11 cellular contexts compared by ENCODE assay signal in the genomic region with DNA sequence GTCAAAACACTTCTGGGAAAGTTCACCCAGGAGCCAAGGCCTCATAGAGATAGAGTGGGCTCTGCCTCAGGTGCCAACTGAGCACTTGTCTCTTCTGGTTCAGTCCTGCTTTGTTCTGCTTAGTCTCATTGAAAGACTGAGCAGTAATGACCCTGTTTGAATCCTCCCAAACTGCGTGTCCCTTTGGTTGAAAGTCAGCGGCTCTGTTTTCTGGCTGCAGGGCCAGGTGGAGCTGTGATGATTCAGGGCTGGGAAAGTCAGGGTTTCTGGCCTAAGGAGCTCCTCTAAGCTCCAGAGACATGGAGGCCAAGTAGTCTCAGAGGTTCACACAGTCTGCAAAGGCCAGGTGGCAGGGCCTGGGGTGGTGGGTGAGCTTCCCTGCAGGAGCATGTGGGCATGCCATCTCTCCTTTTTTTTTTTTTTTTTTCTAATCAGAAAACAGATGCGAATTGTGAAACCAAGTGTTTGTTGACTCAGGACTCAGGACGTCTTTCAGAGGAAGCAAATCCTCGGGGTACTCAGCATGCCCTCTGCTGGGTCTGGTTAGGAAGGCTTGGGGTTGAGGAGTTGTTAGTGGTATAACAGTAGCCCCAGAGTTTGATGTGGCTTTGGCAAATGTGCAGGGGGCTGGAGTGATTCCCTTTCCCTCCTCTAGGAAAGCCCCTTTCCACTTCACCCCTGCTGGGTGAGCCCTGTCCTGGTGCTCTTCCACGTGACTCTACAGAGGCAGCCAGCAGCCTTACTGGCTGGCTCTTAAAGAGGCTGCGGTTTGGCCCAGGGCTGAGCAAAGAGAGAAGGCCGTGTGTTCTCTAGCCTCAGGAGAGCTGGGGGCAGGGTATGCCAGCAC. TPM values are rescaled to one million over a fixed set of nuclear protein-coding genes. Genes with fewer than 3 reads are reported as not detected.
DNase-seq lines count a peak whose midpoint lies in the region; TF ChIP-seq lines count a peak whose summit lies in the region.
"Had no signal": no experiment of that assay in that cellular context is flagged by ENCODE, and none has a peak within 500 bp of the region (broad histone marks: within the 10 kb centered on the region; RNA-seq: fewer than 3 reads in every experiment).

No MANE protein-coding gene starts in this region.

- TF ChIP-seq POLR2A in esophagus squamous epithelium (IDR thresholded peaks at IDR 0.05) = no peak

- no peaks in the 10 kb centered on the region for H3K79me2 ChIP-seq in osteoblast (ENCODE audit: insufficient read depth, low read length)

- H3K4me1 ChIP-seq in esophagus squamous epithelium (peaks cover 24 to 70% (median 45%) of the 10 kb centered on the region in 3 donors), osteoblast (ENCODE audit: insufficient read depth, low read length) (peaks cover 17% of the 10 kb centered on the region)

- no peak overlapping the region for H3K4me3 ChIP-seq in GM12865 (ENCODE audit: low read depth, low read length)
- H3K4me3 ChIP-seq in esophagus squamous epithelium = no peak overlapping the region
- H3K4me3 ChIP-seq in osteoblast (ENCODE audit: insufficient read depth, low read length) = no peak overlapping the region

- POLR2A ChIA-PET in RWPE1 (lab: Yijun Ruan, JAX; ENCODE audit: low non-redundant PET) = no interaction called here

- no peak overlapping the region for H3K4me2 ChIP-seq in osteoblast (ENCODE audit: insufficient read depth, low read length)

- H4K20me1 ChIP-seq in osteoblast (ENCODE audit: insufficient read depth, low read length) = no peaks in the 10 kb centered on the region

- no peaks in the 10 kb centered on the region for H3K36me3 ChIP-seq in esophagus squamous epithelium
- H3K36me3 ChIP-seq in osteoblast (ENCODE audit: insufficient read depth, low read length) = no peaks in the 10 kb centered on the region

- no peaks in the 10 kb centered on the region for H3K9me3 ChIP-seq in esophagus squamous epithelium
- no peaks in the 10 kb centered on the region for H3K9me3 ChIP-seq in osteoblast (ENCODE audit: low read depth, low read length)

- H3K27ac ChIP-seq in esophagus squamous epithelium (peak overlapping the region; percentile 70 to 84 (median 80)), osteoblast (ENCODE audit: low read depth, low read length) (no peak overlapping the region), RWPE1 (no peak overlapping the region)

- DNase-seq in GM12865 (ENCODE audit: low read depth) = peak; percentile 14
- peak; percentile 5 for DNase-seq in NCI-H2171 (lab: John Stamatoyannopoulos, UW)
- DNase-seq in esophagus squamous epithelium (lab: John Stamatoyannopoulos, UW) = no peak
- DNase-seq in osteoblast (ENCODE audit: insufficient read length, low spot score, missing footprints) = peak; percentile 90
- no peak for DNase-seq in NCI-H2227 (lab: John Stamatoyannopoulos, UW; ENCODE audit: unreplicated experiment)
- no peak for DNase-seq in activated naive CD4-positive, alpha-beta T cell (lab: John Stamatoyannopoulos, UW)
- no peak for DNase-seq in activated T-cell treated with anti-CD3 and anti-CD28 coated beads for 4 hours
- DNase-seq in RWPE1 (ENCODE audit: low spot score) = no peak
- DNase-seq: activated CD4-positive, alpha-beta T cell treated with anti-CD3 and anti-CD28 coated beads for 1 hour; anterior cingulate cortex; hippocampal formation had no signal

- H3K27me3 ChIP-seq in esophagus squamous epithelium (no peaks in the 10 kb centered on the region), osteoblast (ENCODE audit: insufficient read depth, low read length) (no peaks in the 10 kb centered on the region)

- intact Hi-C loops in esophagus squamous epithelium (cut with DNase I) = no loop called here

- 32 to 36% methylated on average over 4 to 6 of the region's 8 CpGs for WGBS in esophagus squamous epithelium, 2 donors

- CTCF ChIA-PET in RWPE1 (lab: Yijun Ruan, JAX) = interaction anchor here (0.6 to 1.3 kb wide), 6 partner anchors 11 to 388 kb away, joined by 4 to 10 read pairs (median 4); no protein-coding TSS in a partner anchor

- TF ChIP-seq CTCF in GM12865 (IDR thresholded peaks at IDR 0.05; ENCODE audit: insufficient read depth, low read depth, low read length, missing control alignments) (no peak), esophagus squamous epithelium (IDR thresholded peaks at IDR 0.05) (peak in 1 of 6 experiments; percentile 14), osteoblast (IDR thresholded peaks at IDR 0.05; ENCODE audit: extremely low read depth, low read depth, low read length) (peak; percentile 16), RWPE1 (conservative IDR thresholded peaks at IDR 0.05; ENCODE audit: low read depth) (no peak)

- peak overlapping the region; percentile 48 for H2AFZ ChIP-seq in osteoblast (ENCODE audit: low read length)

RNA-seq across cellular contexts. Expression of gene TMEM17, which starts 38.3 kb away (rescaled TPM):
- total RNA-seq in esophagus squamous epithelium (1 to 10 TPM; 1.7 to 3.4 (median 2.7) TPM), osteoblast (2.9 and 3.3 TPM in 2 replicates)

Comparison
In these comparisons a context has a peak if more than half of its experiments do, and no peak if none do; other contexts are left out.
1. DNase-seq: peak in GM12865 (single experiment), NCI-H2171 (single experiment) and osteoblast (single experiment); none in esophagus squamous epithelium (single experiment), NCI-H2227 (single experiment), activated naive CD4-positive, alpha-beta T cell (0 of 4), activated T-cell treated with anti-CD3 and anti-CD28 coated beads for 4 hours (single experiment) and RWPE1 (single experiment).
2. H3K27ac ChIP-seq: peak in esophagus squamous epithelium (4 of 4); none in osteoblast (single experiment) and RWPE1 (single experiment).